Comparison of ENCODE assay signal across 8 cellular contexts in the genomic region with DNA sequence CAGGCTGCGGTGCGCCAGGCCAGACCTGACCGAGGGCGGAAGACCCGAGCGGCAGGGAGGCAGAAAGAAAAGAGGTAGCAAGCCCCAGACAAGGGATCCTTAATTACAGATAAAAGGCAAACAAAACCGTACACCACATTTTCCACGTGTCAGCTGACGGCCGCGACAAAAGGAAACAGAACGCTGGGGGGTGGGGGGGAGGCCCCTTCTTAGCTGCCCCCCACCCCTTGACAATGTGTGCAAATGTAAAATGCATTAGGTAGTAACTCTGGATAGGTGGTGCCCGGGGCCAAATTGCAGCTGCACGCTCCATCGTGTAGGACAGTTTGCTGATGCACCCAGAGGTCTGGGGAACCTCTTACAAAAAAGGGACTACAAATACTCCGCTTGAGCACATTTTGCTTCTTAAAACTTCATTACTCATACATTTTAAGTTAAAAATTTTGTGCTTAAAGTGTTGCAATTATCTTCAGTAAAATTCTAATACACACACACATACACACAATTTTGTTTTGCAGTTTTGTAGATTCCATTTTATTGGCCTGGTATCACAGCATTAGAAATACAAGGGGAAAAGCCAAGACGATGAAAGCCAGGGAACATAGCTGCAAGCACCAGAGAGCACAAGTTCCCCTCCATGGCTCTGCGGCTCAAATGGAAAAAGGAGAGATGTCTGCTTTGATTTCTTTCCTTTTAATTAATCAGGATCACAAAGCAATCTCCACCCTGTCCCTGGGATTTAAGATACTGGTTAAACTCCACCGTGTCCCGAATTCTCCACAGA.
A peak's percentile ranks its signal among the peaks of the same experiment; 100 is the strongest.
DNase-seq lines count a peak whose midpoint lies in the region; TF ChIP-seq lines count a peak whose summit lies in the region.

No MANE protein-coding gene starts in this region.

- H3K27ac ChIP-seq in Peyer's patch = peak overlapping the region; percentile 70 to 89 (median 80)
- H3K27ac ChIP-seq in parathyroid adenoma = no peak overlapping the region

- H3K9me3 ChIP-seq in Peyer's patch (no peaks in the 10 kb centered on the region), parathyroid adenoma (ENCODE audit: control insufficient read depth, low read length) (no peaks in the 10 kb centered on the region)

- H3K9ac ChIP-seq in parathyroid adenoma = no peak overlapping the region

- H3K4me1 ChIP-seq in Peyer's patch (peaks cover 0 to 14% (median 5%) of the 10 kb centered on the region in 4 donors), parathyroid adenoma (no peaks in the 10 kb centered on the region)

- no peaks in the 10 kb centered on the region for H3K27me3 ChIP-seq in Peyer's patch
- H3K27me3 ChIP-seq in parathyroid adenoma (ENCODE audit: control insufficient read depth, insufficient read depth, low read length) = no peaks in the 10 kb centered on the region

- H3K9me3 Mint-ChIP-seq in HFFc6 = no peaks in the 10 kb centered on the region

- H3K36me3 ChIP-seq in Peyer's patch (no peaks in the 10 kb centered on the region), parathyroid adenoma (ENCODE audit: control insufficient read depth, insufficient read depth, low read length) (no peaks in the 10 kb centered on the region)

- H3K4me3 ChIP-seq in Peyer's patch (peak overlapping the region; percentile 32 to 65 (median 46)), fibroblast of the aortic adventitia (ENCODE audit: low read depth, low read length) (peak overlapping the region; percentile 67), parathyroid adenoma (ENCODE audit: low read depth, low read length) (peak overlapping the region; percentile 55)

- no peaks in the 10 kb centered on the region for H3K79me2 ChIP-seq in parathyroid adenoma

- DNase-seq in GM13977 (ENCODE audit: low spot score) = peak; percentile 30
- no peak for DNase-seq in HFFc6
- no peak for DNase-seq in Peyer's patch
- no peak for DNase-seq in fibroblast of the aortic adventitia (ENCODE audit: low read depth)
- DNase-seq in posterior vena cava (ENCODE audit: low spot score) = no peak
- DNase-seq in AG08395 (ENCODE audit: low spot score) = no peak
- no peak for DNase-seq in activated CD4-positive, alpha-beta T cell treated with anti-CD3 and anti-CD28 coated beads for 4 hours

- H3K4me1 Mint-ChIP-seq in HFFc6 (ENCODE audit: low read depth) = peaks cover 60% of the 10 kb centered on the region

- intact Hi-C loops in posterior vena cava (cut with DNase I) = loop anchor here (5.0 to 10.0 kb wide), 2 partner anchors 423 to 580 kb away; no protein-coding TSS in a partner anchor

- peak overlapping the region; percentile 87 for H3K4me3 Mint-ChIP-seq in HFFc6

- H2AFZ ChIP-seq in parathyroid adenoma = peak overlapping the region; percentile 59

- H3K4me2 ChIP-seq in parathyroid adenoma (ENCODE audit: low read length) = peak overlapping the region; percentile 78

- peak overlapping the region; percentile 66 for H3K27ac Mint-ChIP-seq in HFFc6

- no peak for TF ChIP-seq POLR2A in Peyer's patch (IDR thresholded peaks at IDR 0.05)

- no peaks in the 10 kb centered on the region for H3K27me3 Mint-ChIP-seq in HFFc6 (ENCODE audit: insufficient read depth)

- TF ChIP-seq CTCF in GM13977 (IDR thresholded peaks at IDR 0.05; ENCODE audit: extremely low read depth, insufficient read depth, missing control alignments) (no peak), HFFc6 (IDR thresholded peaks at IDR 0.05) (no peak), Peyer's patch (IDR thresholded peaks at IDR 0.05) (no peak), fibroblast of the aortic adventitia (IDR thresholded peaks at IDR 0.05; ENCODE audit: insufficient read depth, low read length) (no peak), parathyroid adenoma (IDR thresholded peaks at IDR 0.05) (no peak)

- H3K36me3 Mint-ChIP-seq in HFFc6 (ENCODE audit: low read depth) = no peaks in the 10 kb centered on the region

- in situ Hi-C loops in GM13977 (cut with MboI; ENCODE audit: low pct_unique_long_range_greater_than_20kb, low sequenced_read_pairs, unreplicated experiment) = no loop called here
